In the genomic region with DNA sequence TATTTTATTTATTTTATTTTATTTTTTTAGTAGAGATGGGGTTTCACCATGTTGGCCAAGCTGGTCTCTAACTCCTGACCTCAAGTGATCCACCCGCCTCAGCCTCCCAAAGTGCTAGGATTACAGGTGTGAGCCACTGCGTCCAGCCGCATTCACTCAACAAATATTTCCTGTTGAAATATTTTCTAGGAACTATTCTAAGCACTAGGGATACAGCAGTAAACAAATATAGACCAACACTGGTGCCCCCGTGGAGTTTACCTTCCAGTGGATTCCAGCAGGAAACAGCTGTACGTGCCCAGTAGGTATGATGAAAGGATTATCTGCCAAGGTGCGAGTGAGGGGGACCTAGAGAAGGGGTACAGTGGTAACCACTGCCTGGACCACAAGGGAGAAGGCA, we compare ENCODE assay signal across 4 cellular contexts. TPM values are rescaled to one million over a fixed set of nuclear protein-coding genes. Genes with fewer than 3 reads are reported as not detected.
"Had no signal": no experiment of that assay in that cellular context is flagged by ENCODE, and none has a peak within 500 bp of the region (broad histone marks: within the 10 kb centered on the region; RNA-seq: fewer than 3 reads in every experiment).

No MANE protein-coding gene starts in this region.

RNA-seq across cellular contexts. Expression of gene ECHDC3, which starts 33.4 kb away (rescaled TPM):
- total RNA-seq: OCI-LY7, PC-3, PC-9, SJCRH30 had no signal
